ENCODE assay signal across 23 cellular contexts in the genomic region with DNA sequence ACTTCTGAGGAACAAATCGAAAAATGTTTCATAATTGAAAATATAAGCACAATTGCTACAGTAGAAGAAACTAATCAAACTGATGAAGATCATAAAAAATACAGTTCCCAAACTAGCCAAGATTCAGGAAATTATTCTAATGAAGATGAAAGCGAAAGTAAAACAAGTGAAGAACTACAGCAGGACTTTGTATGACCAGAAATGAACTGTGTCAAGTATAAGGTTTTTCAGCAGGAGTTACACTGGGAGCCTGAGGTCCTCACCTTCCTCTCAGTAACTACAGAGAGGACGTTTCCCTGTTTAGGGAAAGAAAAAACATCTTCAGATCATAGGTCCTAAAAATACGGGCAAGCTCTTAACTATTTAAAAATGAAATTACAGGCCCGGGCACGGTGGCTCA. TPM values are rescaled to one million over a fixed set of nuclear protein-coding genes. Genes with fewer than 3 reads are reported as not detected.
A peak's percentile ranks its signal among the peaks of the same experiment; 100 is the strongest.
DNase-seq lines count a peak whose midpoint lies in the region; ATAC-seq and TF ChIP-seq lines count a peak whose summit lies in the region.
"Had no signal": no experiment of that assay in that cellular context is flagged by ENCODE, and none has a peak within 500 bp of the region (broad histone marks: within the 10 kb centered on the region; RNA-seq: fewer than 3 reads in every experiment).

No MANE protein-coding gene starts in this region.

- H3K9me3 ChIP-seq in Caco-2, result no peaks in the 10 kb centered on the region
- H3K9me3 ChIP-seq in mesenchymal stem cell (ENCODE audit: control insufficient read depth, low read length), result no peaks in the 10 kb centered on the region
- no peaks in the 10 kb centered on the region for H3K9me3 ChIP-seq in gastrocnemius medialis
- H3K9me3 ChIP-seq: SK-N-SH, transverse colon had no signal

- no peak overlapping the region for H3K14ac ChIP-seq in mesenchymal stem cell (ENCODE audit: low read length in 2 of 2)

- H2BK15ac ChIP-seq in mesenchymal stem cell (ENCODE audit: low read depth, poor library complexity, severe bottlenecking), result no peak overlapping the region

- no peak overlapping the region for H2BK120ac ChIP-seq in mesenchymal stem cell (ENCODE audit: low read depth, low read length)

- H3K9me3 Mint-ChIP-seq in T-helper 1 cell treated with Interleukin-12 subunit alpha and Interleukin-12 subunit beta and Interleukin-4 antibody, amounts not matched to agents 30 μg/mL and 1 μg/mL, for 36 hours, result no peaks in the 10 kb centered on the region
- no peaks in the 10 kb centered on the region for H3K9me3 Mint-ChIP-seq in Caco-2 (ENCODE audit: unreplicated experiment)
- H3K9me3 Mint-ChIP-seq in activated naive CD4-positive, alpha-beta T cell treated with anti-CD3 and anti-CD28 coated beads, Interleukin-2, amount 50 U/mL, for 72 hours, result no peaks in the 10 kb centered on the region
- H3K9me3 Mint-ChIP-seq: CD8-positive, alpha-beta T cell; central memory CD8-positive, alpha-beta T cell; endodermal cell had no signal

- DNase-seq in T-helper 1 cell (no peak), Caco-2 (no peak), mesenchymal stem cell (peak; percentile 29), gastrocnemius medialis (no peak), cerebellar nuclear complex (lab: John Stamatoyannopoulos, UW) (no peak)
- DNase-seq in activated naive CD4-positive, alpha-beta T cell treated with anti-CD3 and anti-CD28 coated beads, Interleukin-2, amount 50 U/mL, for 72 hours (ENCODE audit: low spot score in 2 of 2), result no peak
- DNase-seq: CD8-positive, alpha-beta T cell; EL; endodermal cell; foreskin keratinocyte; left colon; NCI-H1048; NCI-H2081 treated with DMSO at 0.1 percent for 48 hours; NCI-H524 treated with DMSO at 0.1 percent for 48 hours; PC-9; SK-N-SH; transverse colon had no signal

- H3K36me3 Mint-ChIP-seq in T-helper 1 cell treated with Interleukin-12 subunit alpha and Interleukin-12 subunit beta and Interleukin-4 antibody, amounts not matched to agents 30 μg/mL and 1 μg/mL, for 36 hours (ENCODE audit: low read depth), result peaks cover 19% of the 10 kb centered on the region
- H3K36me3 Mint-ChIP-seq in Caco-2 (ENCODE audit: insufficient read depth, unreplicated experiment), result peaks cover 15% of the 10 kb centered on the region
- H3K36me3 Mint-ChIP-seq in activated naive CD4-positive, alpha-beta T cell treated with anti-CD3 and anti-CD28 coated beads, Interleukin-2, amount 50 U/mL, for 72 hours, result peaks cover 0 to 10% of the 10 kb centered on the region in 2 donors

- TF ChIP-seq POLR2A in gastrocnemius medialis (IDR thresholded peaks at IDR 0.05), result no peak

- in situ Hi-C loops in gastrocnemius medialis (cut with MboI; ENCODE audit: low sequenced_read_pairs in 4 of 4), result no loop called here

- H3K27ac ChIP-seq in mesenchymal stem cell (ENCODE audit: low read length, poor library complexity, severe bottlenecking), result no peak overlapping the region
- peak overlapping the region in 1 of 4 donors; percentile 22 for H3K27ac ChIP-seq in gastrocnemius medialis
- H3K27ac ChIP-seq: 22Rv1, foreskin keratinocyte, PC-9, transverse colon, VCaP had no signal

- POLR2A ChIA-PET in Caco-2 (lab: Charles Lee), result no interaction called here

- H2BK5ac ChIP-seq in mesenchymal stem cell (ENCODE audit: low read depth, low read length, poor library complexity, severe bottlenecking), result no peak overlapping the region

- ATAC-seq in activated naive CD4-positive, alpha-beta T cell treated with anti-CD3 and anti-CD28 coated beads, Interleukin-2, amount 50 U/mL, for 72 hours, result no peak
- ATAC-seq in gastrocnemius medialis (no peak), GM19467 (IDR thresholded peaks at IDR 0.05; ENCODE audit: unreplicated experiment) (no peak)
- ATAC-seq: CD8-positive, alpha-beta T cell; foreskin keratinocyte; left colon had no signal

- H3K4me2 ChIP-seq in mesenchymal stem cell (ENCODE audit: low read length, poor library complexity, severe bottlenecking), result no peak overlapping the region
- H3K4me2 ChIP-seq: PC-9, SK-N-SH, smooth muscle cell had no signal

- H3K4me3 ChIP-seq in Caco-2 (ENCODE audit: low read depth, low read length), result no peak overlapping the region
- H3K4me3 ChIP-seq in mesenchymal stem cell (ENCODE audit: insufficient read depth in 1 of 2, low read depth in 1 of 2, low read length in 2 of 2), result no peak overlapping the region
- H3K4me3 ChIP-seq in gastrocnemius medialis, result no peak overlapping the region
- H3K4me3 ChIP-seq: PC-9, smooth muscle cell, transverse colon had no signal

- H2AFZ ChIP-seq in mesenchymal stem cell (ENCODE audit: low read depth, low read length), result no peak overlapping the region
- H2AFZ ChIP-seq: PC-9 had no signal

- WGBS in mesenchymal stem cell, result 96% methylated on average over 5 of the region's 6 CpGs

- intact Hi-C loops in Caco-2 (cut with micrococcal nuclease; ENCODE audit: unreplicated experiment) (no loop called here), gastrocnemius medialis (cut with DNase I; ENCODE audit: low total_unique reads) (no loop called here)

- H3K4me1 ChIP-seq in Caco-2 (peaks cover 5% of the 10 kb centered on the region; the same call in 1 of the 2 replicates), mesenchymal stem cell (ENCODE audit: control insufficient read depth, insufficient read depth, low read depth, low read length) (peaks cover 3% of the 10 kb centered on the region), gastrocnemius medialis (peaks cover 0 to under 1% of the 10 kb centered on the region in 2 donors)

- H3K36me3 ChIP-seq in Caco-2 (ENCODE audit: control insufficient read depth, insufficient read depth, low read length) (no peaks in the 10 kb centered on the region; the same call in 1 of the 2 replicates), mesenchymal stem cell (ENCODE audit: control insufficient read depth in 1 of 2, insufficient read depth in 2 of 2, low read depth in 1 of 2, low read length in 2 of 2) (peaks cover 16 to 56% of the 10 kb centered on the region in 2 experiments), gastrocnemius medialis (peaks cover 0 to 44% of the 10 kb centered on the region in 2 donors)

- no peak overlapping the region for H4K91ac ChIP-seq in mesenchymal stem cell (ENCODE audit: low read length)

- peaks cover 10% of the 10 kb centered on the region for H3K4me1 Mint-ChIP-seq in T-helper 1 cell treated with Interleukin-12 subunit alpha and Interleukin-12 subunit beta and Interleukin-4 antibody, amounts not matched to agents 30 μg/mL and 1 μg/mL, for 36 hours (ENCODE audit: low read depth)
- H3K4me1 Mint-ChIP-seq in Caco-2 (ENCODE audit: low read depth, unreplicated experiment), result no peaks in the 10 kb centered on the region
- H3K4me1 Mint-ChIP-seq: central memory CD8-positive, alpha-beta T cell; endodermal cell had no signal

- peak overlapping the region; percentile 49 for H3K27ac Mint-ChIP-seq in T-helper 1 cell treated with Interleukin-12 subunit alpha and Interleukin-12 subunit beta and Interleukin-4 antibody, amounts not matched to agents 30 μg/mL and 1 μg/mL, for 36 hours
- no peak overlapping the region for H3K27ac Mint-ChIP-seq in Caco-2 (ENCODE audit: unreplicated experiment)
- H3K27ac Mint-ChIP-seq in activated naive CD4-positive, alpha-beta T cell treated with anti-CD3 and anti-CD28 coated beads, Interleukin-2, amount 50 U/mL, for 72 hours, result peak overlapping the region; percentile 29 to 63
- H3K27ac Mint-ChIP-seq: endodermal cell had no signal

- no peak overlapping the region for H2BK12ac ChIP-seq in mesenchymal stem cell (ENCODE audit: low read length in 2 of 2)

- H4K8ac ChIP-seq in mesenchymal stem cell (ENCODE audit: low read length), result no peak overlapping the region

- no peak overlapping the region for H3K4me3 Mint-ChIP-seq in T-helper 1 cell treated with Interleukin-12 subunit alpha and Interleukin-12 subunit beta and Interleukin-4 antibody, amounts not matched to agents 30 μg/mL and 1 μg/mL, for 36 hours
- H3K4me3 Mint-ChIP-seq in Caco-2 (ENCODE audit: unreplicated experiment), result no peak overlapping the region
- H3K4me3 Mint-ChIP-seq: CD8-positive, alpha-beta T cell; central memory CD8-positive, alpha-beta T cell; endodermal cell had no signal

- H3K27me3 Mint-ChIP-seq in T-helper 1 cell treated with Interleukin-12 subunit alpha and Interleukin-12 subunit beta and Interleukin-4 antibody, amounts not matched to agents 30 μg/mL and 1 μg/mL, for 36 hours (ENCODE audit: low read depth), result no peaks in the 10 kb centered on the region
- H3K27me3 Mint-ChIP-seq in Caco-2 (ENCODE audit: insufficient read depth, unreplicated experiment), result no peaks in the 10 kb centered on the region
- H3K27me3 Mint-ChIP-seq: central memory CD8-positive, alpha-beta T cell had no signal

- H3K4ac ChIP-seq in mesenchymal stem cell (ENCODE audit: low read depth in 1 of 2, low read length in 2 of 2), result no peak overlapping the region

- CTCF ChIA-PET in Caco-2 (lab: Charles Lee), result no interaction called here

- H3K27me3 ChIP-seq in Caco-2 (replicated peaks; ENCODE audit: control insufficient read depth, insufficient read depth, low read length) (no peaks in the 10 kb centered on the region), mesenchymal stem cell (ENCODE audit: control insufficient read depth in 1 of 2, insufficient read depth in 1 of 2, low read length in 2 of 2) (no peaks in the 10 kb centered on the region), gastrocnemius medialis (no peaks in the 10 kb centered on the region)
- H3K27me3 ChIP-seq: foreskin keratinocyte, transverse colon had no signal

- H3K9ac ChIP-seq in mesenchymal stem cell (ENCODE audit: low read length), result peak overlapping the region; percentile 59
- H3K9ac ChIP-seq: SK-N-SH had no signal

- no peak overlapping the region for H2AK5ac ChIP-seq in mesenchymal stem cell (ENCODE audit: low read length, severe bottlenecking)

- TSS peak; percentile 72 for BruUV-seq in Caco-2 (replicated peaks; lab: Mats Ljungman, UMichigan)

- H3K18ac ChIP-seq in mesenchymal stem cell (ENCODE audit: low read depth in 1 of 2, low read length in 2 of 2), result no peak overlapping the region

- TF ChIP-seq CTCF in Caco-2 (IDR thresholded peaks at IDR 0.05; ENCODE audit: insufficient read depth in 1 of 2, low read depth in 1 of 2, low read length in 1 of 2, severe bottlenecking in 1 of 2, unreplicated experiment in 1 of 2) (no peak), gastrocnemius medialis (IDR thresholded peaks at IDR 0.05 in 4 of 5, conservative IDR thresholded peaks at IDR 0.05 in 1 of 5) (no peak)

- no peak overlapping the region for H3K23ac ChIP-seq in mesenchymal stem cell (ENCODE audit: low read length in 2 of 2)

- H3K79me1 ChIP-seq in mesenchymal stem cell (replicated peaks; ENCODE audit: low read length, poor library complexity, severe bottlenecking), result peaks cover 2% of the 10 kb centered on the region

RNA-seq across cellular contexts. Expression of a gene that starts 30.6 kb away (rescaled TPM):
- 19.7 and 20.4 TPM in 2 replicates for total RNA-seq in Caco-2 (2022)
- total RNA-seq in activated naive CD4-positive, alpha-beta T cell treated with anti-CD3 and anti-CD28 coated beads, Interleukin-2, amount 50 U/mL, for 72 hours, result 10 to 100 TPM; 21.9 to 26.4 TPM
- 40.6 TPM for polyA plus RNA-seq in mesenchymal stem cell (2013, experiment 1 of 2)
- polyA plus RNA-seq in mesenchymal stem cell (2013, experiment 2 of 2), result 40.4 TPM
- 10 to 100 TPM in 2 of 4 donors, 1 to 10 TPM in 2; 8.9 to 24.3 (median 9.9) TPM for total RNA-seq in gastrocnemius medialis

RNA-seq across cellular contexts. Expression of a gene that starts 47.9 kb away (rescaled TPM):
- total RNA-seq in Caco-2 (2022), result 47.0 and 56.9 TPM in 2 replicates
- 10 to 100 TPM in 1 of 2 donors, 1 to 10 TPM in 1; 9.9 to 15.0 TPM for total RNA-seq in activated naive CD4-positive, alpha-beta T cell treated with anti-CD3 and anti-CD28 coated beads, Interleukin-2, amount 50 U/mL, for 72 hours
- 62.7 TPM for polyA plus RNA-seq in mesenchymal stem cell (2013, experiment 1 of 2)
- 59.5 TPM for polyA plus RNA-seq in mesenchymal stem cell (2013, experiment 2 of 2)
- 10 to 100 TPM; 13.9 to 27.6 (median 24.2) TPM for total RNA-seq in gastrocnemius medialis
